Comparison of ENCODE assay signal across 30 cellular contexts in genomic region chr4:94936854-94937253, GRCh38.
"Had no signal": no experiment of that assay in that cellular context is flagged by ENCODE, and none has a peak within 500 bp of the region (broad histone marks: within the 10 kb centered on the region; RNA-seq: fewer than 3 reads in every experiment).

No MANE protein-coding gene starts in this region.

- H3K36me3 ChIP-seq: ascending aorta, cardiac muscle cell, Peyer's patch, SJCRH30 had no signal

- H3K9me3 ChIP-seq: ascending aorta, Peyer's patch, SJCRH30 had no signal

- H3K4me1 ChIP-seq: Peyer's patch had no signal

- H3K27ac Mint-ChIP-seq: activated B cell treated with CpG ODN at 0.5 μM for 24 hours; activated CD4-positive, alpha-beta T cell treated with anti-CD3 and anti-CD28 coated beads, Interleukin-2, amount 10 ng/mL, durations not matched to agents 24 days and 14 days; activated CD8-positive, alpha-beta memory T cell treated with anti-CD3 and anti-CD28 coated beads, Interleukin-2, amount 10 ng/mL, durations not matched to agents 7 days and 5 days; activated naive CD4-positive, alpha-beta T cell treated with anti-CD3 and anti-CD28 coated beads, Interleukin-2, amount 50 U/mL, for 72 hours; activated naive CD8-positive, alpha-beta T cell treated with anti-CD3 and anti-CD28 coated beads, Interleukin-2, amount 50 U/mL, for 24 hours; activated T-cell treated with anti-CD3 and anti-CD28 coated beads, Interleukin-2, amount 50 U/mL, for 24 hours; activated T-helper 1 cell treated with anti-CD3 and anti-CD28 coated beads, Interleukin-12 subunit alpha, Interleukin-12 subunit beta, Interleukin-2, Interleukin-4 antibody, amounts not matched to agents 30 ng/mL and 10 ng/mL and 1 ng/mL, durations not matched to agents 14 hours and 24 hours and 36 hours; brain; T-helper 2 cell treated with Interferon-gamma antibody and Interleukin-4, amounts not matched to agents 5 μg/mL and 100 μg/mL, for 36 hours had no signal

- H3K27me3 ChIP-seq: ascending aorta, cardiac muscle cell, Peyer's patch, SJCRH30 had no signal

- ATAC-seq: activated CD8-positive, alpha-beta memory T cell treated with anti-CD3 and anti-CD28 coated beads, Interleukin-2, amount 10 ng/mL, durations not matched to agents 7 days and 5 days; activated naive CD4-positive, alpha-beta T cell treated with anti-CD3 and anti-CD28 coated beads, Interleukin-2, amount 50 U/mL, for 72 hours; activated naive CD8-positive, alpha-beta T cell treated with anti-CD3 and anti-CD28 coated beads, Interleukin-2, amount 50 U/mL, for 24 hours; SK-N-SH treated with all-trans-retinoic acid at 6 μM for 48 hours had no signal

- H3K9me3 Mint-ChIP-seq: activated B cell treated with CpG ODN at 0.5 μM for 24 hours; activated CD4-positive, alpha-beta T cell treated with anti-CD3 and anti-CD28 coated beads, Interleukin-2, amount 10 ng/mL, durations not matched to agents 24 days and 14 days; activated naive CD4-positive, alpha-beta T cell treated with anti-CD3 and anti-CD28 coated beads, Interleukin-2, amount 50 U/mL, for 72 hours; activated naive CD8-positive, alpha-beta T cell treated with anti-CD3 and anti-CD28 coated beads, Interleukin-2, amount 50 U/mL, for 24 hours; activated T-cell treated with anti-CD3 and anti-CD28 coated beads, Interleukin-2, amount 50 U/mL, for 24 hours; activated T-helper 1 cell treated with anti-CD3 and anti-CD28 coated beads, Interleukin-12 subunit alpha, Interleukin-12 subunit beta, Interleukin-2, Interleukin-4 antibody, amounts not matched to agents 30 ng/mL and 10 ng/mL and 1 ng/mL, durations not matched to agents 14 hours and 24 hours and 36 hours; brain; T-helper 2 cell treated with Interferon-gamma antibody and Interleukin-4, amounts not matched to agents 5 μg/mL and 100 μg/mL, for 36 hours had no signal

- H3K4me1 Mint-ChIP-seq: activated B cell treated with CpG ODN at 0.5 μM for 24 hours; activated CD4-positive, alpha-beta T cell treated with anti-CD3 and anti-CD28 coated beads, Interleukin-2, amount 10 ng/mL, durations not matched to agents 24 days and 14 days; activated CD8-positive, alpha-beta memory T cell treated with anti-CD3 and anti-CD28 coated beads, Interleukin-2, amount 10 ng/mL, durations not matched to agents 7 days and 5 days; activated naive CD8-positive, alpha-beta T cell treated with anti-CD3 and anti-CD28 coated beads, Interleukin-2, amount 50 U/mL, for 24 hours had no signal

- DNase-seq: activated B cell treated with CpG ODN at 0.5 μM for 24 hours; activated CD4-positive, alpha-beta T cell treated with anti-CD3 and anti-CD28 coated beads for 1 hour; activated CD4-positive, alpha-beta T cell treated with anti-CD3 and anti-CD28 coated beads, Interleukin-2, amount 10 ng/mL, durations not matched to agents 24 days and 14 days; activated CD4-positive, alpha-beta T cell treated with anti-CD3 and anti-CD28 coated beads, Interleukin-2, amount 50 U/mL, for 48 hours; activated CD8-positive, alpha-beta memory T cell treated with anti-CD3 and anti-CD28 coated beads, Interleukin-2, amount 10 ng/mL, durations not matched to agents 7 days and 5 days; activated effector memory CD4-positive, alpha-beta T cell treated with Interleukin-2 at 50 U/mL for 16 hours; activated naive CD4-positive, alpha-beta T cell treated with Interleukin-2 at 50 U/mL for 16 hours; activated naive CD8-positive, alpha-beta T cell treated with anti-CD3 and anti-CD28 coated beads, Interleukin-2, amount 50 U/mL, for 24 hours; activated T-cell treated with anti-CD3 and anti-CD28 coated beads, Interleukin-2, amount 50 U/mL, for 24 hours; amniotic stem cell; KG1; NCI-H1092; NCI-H1417; NCI-H2029; NCI-H2107; NCI-H226; NCI-H526; NK-92 treated with Interleukin-12 subunit alpha and Interleukin-12 subunit beta, amount 100 ng/mL, for 24 hours; Peyer's patch; Right ventricle myocardium superior; SW 1271 had no signal

- H3K36me3 Mint-ChIP-seq: activated CD8-positive, alpha-beta memory T cell treated with anti-CD3 and anti-CD28 coated beads, Interleukin-2, amount 10 ng/mL, durations not matched to agents 7 days and 5 days; activated naive CD4-positive, alpha-beta T cell treated with anti-CD3 and anti-CD28 coated beads, Interleukin-2, amount 50 U/mL, for 72 hours; brain had no signal

- H3K27ac ChIP-seq: ascending aorta, cardiac muscle cell, Peyer's patch, RWPE1, SJCRH30 had no signal

- H3K4me3 Mint-ChIP-seq: activated B cell treated with CpG ODN at 0.5 μM for 24 hours; activated CD4-positive, alpha-beta T cell treated with anti-CD3 and anti-CD28 coated beads, Interleukin-2, amount 10 ng/mL, durations not matched to agents 24 days and 14 days; activated CD8-positive, alpha-beta memory T cell treated with anti-CD3 and anti-CD28 coated beads, Interleukin-2, amount 10 ng/mL, durations not matched to agents 7 days and 5 days; activated naive CD8-positive, alpha-beta T cell treated with anti-CD3 and anti-CD28 coated beads, Interleukin-2, amount 50 U/mL, for 24 hours; activated T-cell treated with anti-CD3 and anti-CD28 coated beads, Interleukin-2, amount 50 U/mL, for 24 hours; activated T-helper 1 cell treated with anti-CD3 and anti-CD28 coated beads, Interleukin-12 subunit alpha, Interleukin-12 subunit beta, Interleukin-2, Interleukin-4 antibody, amounts not matched to agents 30 ng/mL and 10 ng/mL and 1 ng/mL, durations not matched to agents 14 hours and 24 hours and 36 hours; brain; T-helper 2 cell treated with Interferon-gamma antibody and Interleukin-4, amounts not matched to agents 5 μg/mL and 100 μg/mL, for 36 hours had no signal

- H3K4me3 ChIP-seq: ascending aorta, cardiac muscle cell, Peyer's patch, SJCRH30 had no signal

- H3K27me3 Mint-ChIP-seq: activated B cell treated with CpG ODN at 0.5 μM for 24 hours; activated naive CD8-positive, alpha-beta T cell treated with anti-CD3 and anti-CD28 coated beads, Interleukin-2, amount 50 U/mL, for 24 hours; activated T-cell treated with anti-CD3 and anti-CD28 coated beads, Interleukin-2, amount 50 U/mL, for 24 hours; brain had no signal
